Comparison of ENCODE assay signal across 26 cellular contexts in the genomic region with DNA sequence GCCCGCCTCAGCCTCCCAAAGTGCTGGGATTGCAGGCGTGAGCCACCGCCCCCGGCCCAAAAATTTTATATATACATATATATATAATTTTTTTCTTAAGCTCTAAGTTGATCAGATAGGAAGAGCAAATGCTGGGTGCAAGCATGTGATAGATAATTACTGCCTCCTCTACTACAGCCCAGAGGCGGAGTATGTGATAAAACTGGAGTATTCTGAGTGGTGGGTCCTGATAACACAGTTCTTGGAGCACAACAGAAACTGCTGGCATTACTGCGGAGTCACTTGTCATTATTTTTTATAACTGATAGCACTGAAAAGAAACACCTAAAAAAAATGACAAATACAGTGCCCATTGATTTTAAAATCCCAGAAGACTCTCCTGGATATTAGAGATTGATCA.
"Had no signal": no experiment of that assay in that cellular context is flagged by ENCODE, and none has a peak within 500 bp of the region (broad histone marks: within the 10 kb centered on the region; RNA-seq: fewer than 3 reads in every experiment).

No MANE protein-coding gene starts in this region.

- H3K9me3 ChIP-seq: colonic mucosa, gastrocnemius medialis had no signal

- H3K4me2 ChIP-seq: hepatocyte had no signal

- H3K36me3 ChIP-seq: colonic mucosa, esophagus muscularis mucosa, esophagus squamous epithelium, gastrocnemius medialis, gastroesophageal sphincter, heart left ventricle, heart right ventricle had no signal

- ATAC-seq: effector memory CD8-positive, alpha-beta T cell; esophagus mucosa; foreskin keratinocyte; gastrocnemius medialis; gastroesophageal sphincter; heart left ventricle; heart right ventricle had no signal

- H2AFZ ChIP-seq: hepatocyte had no signal

- H3K4me3 ChIP-seq: colonic mucosa, coronary artery, dorsolateral prefrontal cortex, esophagus muscularis mucosa, esophagus squamous epithelium, gastrocnemius medialis, gastroesophageal sphincter, heart left ventricle, heart right ventricle, hepatocyte had no signal

- H3K79me2 ChIP-seq: hepatocyte had no signal

- H3K27ac ChIP-seq: colonic mucosa, coronary artery, dorsolateral prefrontal cortex, epithelial cell of prostate, esophagus muscularis mucosa, esophagus squamous epithelium, foreskin keratinocyte, gastrocnemius medialis, gastroesophageal sphincter, heart left ventricle, heart right ventricle, hepatocyte had no signal

- DNase-seq: colonic mucosa; cortex of kidney; dermis blood vessel endothelial cell; dorsolateral prefrontal cortex; effector CD4-positive, alpha-beta T cell; effector CD8-positive, alpha-beta T cell; effector memory CD4-positive, alpha-beta T cell; effector memory CD8-positive, alpha-beta T cell; endodermal cell; esophagus squamous epithelium; foreskin fibroblast; foreskin keratinocyte; foreskin melanocyte; gastrocnemius medialis; glutamatergic neuron; head of caudate nucleus; heart left ventricle; heart right ventricle had no signal

- H3K27me3 ChIP-seq: colonic mucosa, esophagus muscularis mucosa, esophagus squamous epithelium, foreskin keratinocyte, gastrocnemius medialis, gastroesophageal sphincter, heart left ventricle, heart right ventricle, hepatocyte had no signal

- H3K4me1 ChIP-seq: colonic mucosa, esophagus muscularis mucosa, esophagus squamous epithelium, foreskin keratinocyte, gastrocnemius medialis, gastroesophageal sphincter, heart left ventricle, heart right ventricle had no signal

- FAIRE-seq: endothelial cell of umbilical vein, frontal cortex had no signal
